In the genomic region with DNA sequence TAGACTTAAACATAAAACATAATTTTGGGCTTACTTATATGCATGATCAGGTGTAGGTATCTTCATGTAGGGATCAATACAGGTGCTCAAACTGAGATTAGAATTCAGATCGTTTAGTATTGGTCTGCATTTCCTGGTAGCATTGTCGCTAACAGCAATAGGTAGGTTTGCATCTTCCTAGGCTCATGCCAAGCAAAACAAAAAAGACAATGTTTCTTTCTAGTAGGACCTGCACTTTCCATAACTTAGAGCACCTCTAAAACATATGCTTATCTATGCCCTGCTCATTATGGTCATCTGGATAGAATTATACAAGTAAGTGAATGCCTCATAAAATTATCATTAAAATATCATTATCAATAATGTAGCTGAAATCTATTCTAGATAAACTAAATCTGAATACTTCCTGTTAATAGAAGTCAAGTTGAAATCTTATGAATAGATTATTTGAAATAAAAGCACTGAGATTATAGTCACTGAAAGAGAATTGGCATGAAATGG, we compare ENCODE assay signal across 10 cellular contexts. TPM values are rescaled to one million over a fixed set of nuclear protein-coding genes. Genes with fewer than 3 reads are reported as not detected.
"Had no signal": no experiment of that assay in that cellular context is flagged by ENCODE, and none has a peak within 500 bp of the region (broad histone marks: within the 10 kb centered on the region; RNA-seq: fewer than 3 reads in every experiment).

No MANE protein-coding gene starts in this region.

- H3K9ac ChIP-seq: GM23248, KMS-11 had no signal

- H3K4me1 ChIP-seq: HAP-1 had no signal

- H2AFZ ChIP-seq: GM23248 had no signal

- H3K4me3 ChIP-seq: GM23248, HAP-1 had no signal

- DNase-seq: GM23248, GOT3, H7, HFFc6, KBM-7 had no signal

- H3K4me2 ChIP-seq: KMS-11 had no signal

- H3K9me3 ChIP-seq: HAP-1 had no signal

- H3K27ac ChIP-seq: GM23248, KMS-11 had no signal

- H3K36me3 ChIP-seq: HAP-1 had no signal

RNA-seq across cellular contexts. Expression of a gene that starts 54.9 kb away (rescaled TPM):
- total RNA-seq: GM23248, HepG2, HT-29 had no signal
- polyA plus RNA-seq: HepG2, IgD-negative memory B cell had no signal
